In genomic region chr1:51840743-51841461, GRCh38 we compare ENCODE assay signal across 19 cellular contexts. TPM values are rescaled to one million over a fixed set of nuclear protein-coding genes. Genes with fewer than 3 reads are reported as not detected.
DNase-seq lines count a peak whose midpoint lies in the region; ATAC-seq, FAIRE-seq and TF ChIP-seq lines count a peak whose summit lies in the region.
"Had no signal": no experiment of that assay in that cellular context is flagged by ENCODE, and none has a peak within 500 bp of the region (broad histone marks: within the 10 kb centered on the region; RNA-seq: fewer than 3 reads in every experiment).

No MANE protein-coding gene starts in this region.

- no peak overlapping the region for H3K4me3 ChIP-seq in HepG2 (replicated peaks in 1 of 3; ENCODE audit: insufficient read depth in 1 of 3, low read depth in 2 of 3, low read length in 3 of 3)
- no peak overlapping the region for H3K4me3 ChIP-seq in right lobe of liver
- no peak overlapping the region for H3K4me3 ChIP-seq in Jurkat, Clone E6-1 (ENCODE audit: low read length)
- H3K4me3 ChIP-seq in right atrium auricular region: no peak overlapping the region
- H3K4me3 ChIP-seq: GM12878, SJCRH30 had no signal

- TF ChIP-seq EP300 in HepG2 (IDR thresholded peaks at IDR 0.05; ENCODE audit: low read depth in 2 of 2, low read length in 2 of 2) (no peak), HepG2 (CRISPR knock-in tag; IDR thresholded peaks at IDR 0.05; ENCODE audit: borderline replicate concordance) (no peak)

- in situ Hi-C loops in HepG2 (cut with HindIII; ENCODE audit: extremely low pct_ligation_motif_present, low pct_unique_long_range_greater_than_20kb): no loop called here

- peaks cover 26% of the 10 kb centered on the region for H3K36me3 Mint-ChIP-seq in central memory CD8-positive, alpha-beta T cell (ENCODE audit: insufficient read depth)

- H4K20me1 ChIP-seq in HepG2 (ENCODE audit: insufficient read depth, low read length): no peaks in the 10 kb centered on the region

- H3K4me1 Mint-ChIP-seq in central memory CD8-positive, alpha-beta T cell: peaks cover 52% of the 10 kb centered on the region

- H3K27ac Mint-ChIP-seq in central memory CD8-positive, alpha-beta T cell (ENCODE audit: low read depth): peak overlapping the region; percentile 35

- CTCF ChIA-PET in HepG2 (lab: Yijun Ruan, JAX; ENCODE audit: low intra/inter-chr PET ratio, low total read pairs): no interaction called here

- no peaks in the 10 kb centered on the region for H3K9me3 Mint-ChIP-seq in central memory CD8-positive, alpha-beta T cell

- H3K9ac ChIP-seq in HepG2 (ENCODE audit: insufficient read depth, low read depth, low read length): no peak overlapping the region

- DNase-seq in HepG2 (ENCODE audit: low spot score) (no peak), right lobe of liver (no peak), islet precursor cell (no peak), right atrium auricular region (ENCODE audit: low spot score) (no peak), DMS79 treated with DMSO at 0.1 percent for 48 hours (lab: John Stamatoyannopoulos, UW) (no peak)
- DNase-seq in Jurkat, Clone E6-1 (ENCODE audit: low read depth, low spot score): peak; percentile 32
- DNase-seq in central memory CD8-positive, alpha-beta T cell (ENCODE audit: low spot score in 2 of 2): no peak
- DNase-seq: COR-L47, DMS153, EL, HCEC 1CT, MM.1S, NCI-H1092, NCI-H1694, NCI-H345, SJCRH30 had no signal

- no peaks in the 10 kb centered on the region for H3K79me2 ChIP-seq in HepG2 (ENCODE audit: insufficient read depth, low read length)

- H3K4me1 ChIP-seq in HepG2 (ENCODE audit: insufficient read depth, low read length) (peaks cover 12% of the 10 kb centered on the region), right lobe of liver (peaks cover 0 to 7% (median 2%) of the 10 kb centered on the region in 4 donors), right atrium auricular region (no peaks in the 10 kb centered on the region)
- H3K4me1 ChIP-seq: SJCRH30 had no signal

- H3K27me3 ChIP-seq in HepG2 (ENCODE audit: control insufficient read depth in 1 of 2, insufficient read depth in 2 of 2, low read length in 2 of 2) (no peaks in the 10 kb centered on the region), right lobe of liver (no peaks in the 10 kb centered on the region), right atrium auricular region (no peaks in the 10 kb centered on the region)
- H3K27me3 ChIP-seq: SJCRH30 had no signal

- intact Hi-C loops in HepG2 (cut with micrococcal nuclease; ENCODE audit: unreplicated experiment): no loop called here
- intact Hi-C loops in right lobe of liver (cut with DNase I): no loop called here

- TF ChIP-seq POLR2A in HepG2 (IDR thresholded peaks at IDR 0.05; ENCODE audit: insufficient read depth in 1 of 2, low read depth in 2 of 2, low read length in 2 of 2): no peak
- TF ChIP-seq POLR2A in right lobe of liver (IDR thresholded peaks at IDR 0.05): no peak

- POLR2A ChIA-PET in HepG2 (lab: Yijun Ruan, JAX): no interaction called here

- BruUV-seq in HepG2 (replicated peaks; lab: Mats Ljungman, UMichigan): no TSS peak

- WGBS in HepG2 (ENCODE audit: low lambda C conversion rate): 97% methylated on average over 4 of the region's 4 CpGs
- WGBS in right lobe of liver (ENCODE audit: insufficient coverage, low coverage, low lambda C conversion rate, missing lambda C conversion rate): 94% methylated on average over 2 of the region's 4 CpGs

- no peaks in the 10 kb centered on the region for H3K9me3 ChIP-seq in HepG2 (ENCODE audit: low read length)
- no peaks in the 10 kb centered on the region for H3K9me3 ChIP-seq in right lobe of liver
- H3K9me3 ChIP-seq in right atrium auricular region: no peaks in the 10 kb centered on the region
- H3K9me3 ChIP-seq: SJCRH30 had no signal

- H3K27me3 Mint-ChIP-seq in central memory CD8-positive, alpha-beta T cell: no peaks in the 10 kb centered on the region

- FAIRE-seq in HepG2 (lab: Jason Lieb, UNC): no peak
- FAIRE-seq: GM12878, GM19239 had no signal

- no peak overlapping the region for H3K27ac ChIP-seq in HepG2 (ENCODE audit: extremely low read length, insufficient read depth, low read length)
- no peak overlapping the region for H3K27ac ChIP-seq in right lobe of liver
- H3K27ac ChIP-seq in right atrium auricular region: no peak overlapping the region
- H3K27ac ChIP-seq: SJCRH30 had no signal

- H3K36me3 ChIP-seq in HepG2 (replicated peaks in 1 of 2; ENCODE audit: control insufficient read depth in 1 of 2, insufficient read depth in 2 of 2, low read length in 2 of 2): peaks cover 1 to 36% of the 10 kb centered on the region in 2 experiments; a peak in 2 of 5 replicates
- H3K36me3 ChIP-seq in right lobe of liver: peaks cover 0 to 15% (median 3%) of the 10 kb centered on the region in 4 donors
- H3K36me3 ChIP-seq in right atrium auricular region: peaks cover 7% of the 10 kb centered on the region

- ATAC-seq in HepG2 (no peak), right lobe of liver (no peak)
- ATAC-seq in central memory CD8-positive, alpha-beta T cell (replicated peaks; ENCODE audit: extremely low read depth, poor library complexity, severe bottlenecking): no peak
- ATAC-seq: GM12878, Panc1 had no signal

- TF ChIP-seq CTCF in HepG2 (CRISPR knock-in tag; IDR thresholded peaks at IDR 0.05) (no peak), right lobe of liver (IDR thresholded peaks at IDR 0.05) (no peak), right atrium auricular region (IDR thresholded peaks at IDR 0.05) (no peak)

- H3K4me3 Mint-ChIP-seq in central memory CD8-positive, alpha-beta T cell: no peak overlapping the region

- TF ChIP-seq RAD21 in HepG2 (CRISPR knock-in tag; IDR thresholded peaks at IDR 0.05): no peak

- H2AFZ ChIP-seq in HepG2 (ENCODE audit: low read length): no peak overlapping the region

- H3K4me2 ChIP-seq in HepG2 (ENCODE audit: low read depth, low read length): no peak overlapping the region

TF ChIP-seq in HepG2, 621 proteins besides CTCF, POLR2A, EP300 and RAD21:
- no peak for TF ChIP-seq CREB1 (IDR thresholded peaks at IDR 0.05)
- no peak for TF ChIP-seq CREB1 (CRISPR knock-in tag; IDR thresholded peaks at IDR 0.05)
- TF ChIP-seq MAFF (IDR thresholded peaks at IDR 0.05; ENCODE audit: low read depth, low read length): peak; percentile 45; the same call in 1 of the 2 replicates
- no peak for TF ChIP-seq HOXA9 (CRISPR knock-in tag; IDR thresholded peaks at IDR 0.05; ENCODE audit: borderline replicate concordance)
- no peak for TF ChIP-seq ZNF253 (CRISPR knock-in tag; IDR thresholded peaks at IDR 0.05; ENCODE audit: borderline replicate concordance)
- TF ChIP-seq MAFK (conservative IDR thresholded peaks at IDR 0.05 in 1 of 2, IDR thresholded peaks at IDR 0.05 in 1 of 2; ENCODE audit: low read length in 2 of 2): peak; percentile 17 to 54; a peak in 2 of 4 replicates

RNA-seq across cellular contexts. Expression of gene NRDC, which starts 37.6 kb away (rescaled TPM):
- 57.6 and 101 TPM in 2 replicates for total RNA-seq in HepG2 (2016; rRNA removed; fragmentation: Illumina TruSeq; extraction: Trizol)
- total RNA-seq in HepG2 (2016; cell fraction: cytosol; rRNA removed; fragmentation: Illumina TruSeq; extraction: Trizol; ENCODE audit: low read depth): 14.8 and 17.2 TPM in 2 replicates
- total RNA-seq in HepG2 (2016; cell fraction: insoluble cytoplasmic fraction; rRNA removed; fragmentation: Illumina TruSeq; extraction: Trizol): 60.8 and 99.7 TPM in 2 replicates
- 30.2 and 31.0 TPM in 2 replicates for total RNA-seq in HepG2 (2016; cell fraction: membrane; rRNA removed; fragmentation: Illumina TruSeq; extraction: Trizol)
- total RNA-seq in HepG2 (2016; cell fraction: nucleus; rRNA removed; fragmentation: Illumina TruSeq; extraction: Trizol): 69.9 TPM in 2 replicates
- 64.9 and 68.6 TPM in 2 replicates for polyA plus RNA-seq in HepG2 (2011; rRNA removed)
- polyA plus RNA-seq in HepG2 (2011; cell fraction: cytosol; rRNA removed): 28.8 and 34.1 TPM in 2 replicates
- 68.1 and 89.6 TPM in 2 replicates for polyA plus RNA-seq in HepG2 (2011; cell fraction: nucleus; rRNA removed)
- 71.6 and 81.1 TPM in 2 replicates for polyA plus RNA-seq in HepG2 (2012)
- polyA plus RNA-seq in HepG2 (2016; cell fraction: cytosol; fragmentation: Illumina TruSeq; extraction: Trizol; ENCODE audit: low read depth): 6.8 and 7.3 TPM in 2 replicates
- 108 and 112 TPM in 2 replicates for polyA plus RNA-seq in HepG2 (2016; cell fraction: insoluble cytoplasmic fraction; fragmentation: Illumina TruSeq; extraction: Trizol; ENCODE audit: low read depth)
- polyA plus RNA-seq in HepG2 (2016; cell fraction: membrane; fragmentation: Illumina TruSeq; extraction: Trizol; ENCODE audit: low read depth): 18.3 and 22.3 TPM in 2 replicates
- 133 and 135 TPM in 2 replicates for polyA plus RNA-seq in HepG2 (2016; cell fraction: nucleus; fragmentation: Illumina TruSeq; extraction: Trizol; ENCODE audit: insufficient read depth, low read depth)
- 50.8 and 123 TPM in 2 replicates for polyA minus RNA-seq in HepG2 (2011; rRNA and poly(A)+ RNA removed; ENCODE audit: low replicate concordance)
- polyA minus RNA-seq in HepG2 (2011; cell fraction: cytosol; rRNA and poly(A)+ RNA removed): 38.4 and 54.9 TPM in 2 replicates
- 68.1 and 81.8 TPM in 2 replicates for polyA minus RNA-seq in HepG2 (2011; cell fraction: nucleus; rRNA and poly(A)+ RNA removed)
- total RNA-seq in right lobe of liver: 10 to 100 TPM; 57.9 to 88.0 (median 84.4) TPM
- polyA plus RNA-seq in Jurkat, Clone E6-1 (2012; ENCODE audit: insufficient read depth, insufficient read length): 153 TPM
- total RNA-seq in right atrium auricular region: 10 to 100 TPM; 67.5 to 74.6 TPM
